8 cellular contexts compared by ENCODE assay signal in genomic region chr3:113211370-113212154, GRCh38. TPM values are rescaled to one million over a fixed set of nuclear protein-coding genes. Genes with fewer than 3 reads are reported as not detected.
DNase-seq lines count a peak whose midpoint lies in the region; ATAC-seq, FAIRE-seq and TF ChIP-seq lines count a peak whose summit lies in the region.

TSS of gene BOC (plus strand) at chr3:113211557. CDS start at chr3:113249803, 38,246 bp downstream.

- H3K36me3 Mint-ChIP-seq in GM23338 (ENCODE audit: low read depth) = peaks cover 2% of the 10 kb centered on the region; the same call in 1 of the 3 replicates
- peaks cover 2% of the 10 kb centered on the region for H3K36me3 Mint-ChIP-seq in T-helper 2 cell treated with Interferon-gamma antibody and Interleukin-4, amounts not matched to agents 5 μg/mL and 100 μg/mL, for 36 hours (ENCODE audit: low read depth)

- DNase-seq in AG20443 (ENCODE audit: low spot score) (peak; percentile 81), GM23338 (ENCODE audit: low spot score) (peak; percentile 75), esophagus muscularis mucosa (ENCODE audit: extremely low spot score) (peak; percentile 92), urothelium cell line (ENCODE audit: low spot score) (peak; percentile 82), HUDEP-2 (lab: John Stamatoyannopoulos, UW; ENCODE audit: unreplicated experiment in 76 of 76) (no peak)
- peak; percentile 7 for DNase-seq in T-helper 2 cell treated with Interferon-gamma antibody and Interleukin-4, amounts not matched to agents 5 μg/mL and 100 μg/mL, for 36 hours (ENCODE audit: low spot score)

- H3K4me3 ChIP-seq in GM23338 (peak within 1 kb of the TSS; percentile 92), esophagus muscularis mucosa (peak within 1 kb of the TSS; percentile 70 to 97 (median 89)), mucosa of stomach (ENCODE audit: low read length) (peak within 1 kb of the TSS; percentile 50)

- peaks cover 28% of the 10 kb centered on the region; the same call in 1 of the 2 replicates for H3K4me1 ChIP-seq in GM23338 (ENCODE audit: insufficient read depth)
- H3K4me1 ChIP-seq in esophagus muscularis mucosa = peaks cover 6 to 51% (median 44%) of the 10 kb centered on the region in 4 donors
- H3K4me1 ChIP-seq in mucosa of stomach (ENCODE audit: control insufficient read depth, insufficient read depth, low read length) = peaks cover 4% of the 10 kb centered on the region

- peaks cover 48% of the 10 kb centered on the region for H3K4me1 Mint-ChIP-seq in GM23338
- H3K4me1 Mint-ChIP-seq in T-helper 2 cell treated with Interferon-gamma antibody and Interleukin-4, amounts not matched to agents 5 μg/mL and 100 μg/mL, for 36 hours (ENCODE audit: low read depth) = peaks cover 9% of the 10 kb centered on the region

- under 1% methylated on average over 15 of the region's 76 CpGs for WGBS in esophagus muscularis mucosa

- TF ChIP-seq POLR2A in esophagus muscularis mucosa (IDR thresholded peaks at IDR 0.05; ENCODE audit: low read depth) = no peak

- H3K4me2 ChIP-seq in GM23338 = peak within 1 kb of the TSS; percentile 99

- TF ChIP-seq CTCF in GM23338 (conservative IDR thresholded peaks at IDR 0.05; ENCODE audit: low read depth in 2 of 2) (no peak), esophagus muscularis mucosa (IDR thresholded peaks at IDR 0.05) (peak in 1 of 3 experiments; percentile 15)

- H3K27ac Mint-ChIP-seq in GM23338 = peak within 1 kb of the TSS; percentile 76
- no peak within 1 kb of the TSS for H3K27ac Mint-ChIP-seq in T-helper 2 cell treated with Interferon-gamma antibody and Interleukin-4, amounts not matched to agents 5 μg/mL and 100 μg/mL, for 36 hours

- TF ChIP-seq EP300 in esophagus muscularis mucosa (IDR thresholded peaks at IDR 0.05) = no peak

- H4K20me1 ChIP-seq in GM23338 (replicated peaks; ENCODE audit: insufficient read depth) = no peaks in the 10 kb centered on the region; the same call in 1 of the 2 replicates

- no peaks in the 10 kb centered on the region for H3K79me2 ChIP-seq in GM23338 (replicated peaks; ENCODE audit: insufficient read depth)

- H3K4me3 Mint-ChIP-seq in GM23338 = peak within 1 kb of the TSS; percentile 84
- H3K4me3 Mint-ChIP-seq in T-helper 2 cell treated with Interferon-gamma antibody and Interleukin-4, amounts not matched to agents 5 μg/mL and 100 μg/mL, for 36 hours = peak within 1 kb of the TSS; percentile 79

- no peaks in the 10 kb centered on the region for H3F3A ChIP-seq in GM23338 (replicated peaks; ENCODE audit: low read depth)

- peak within 1 kb of the TSS; percentile 99 for H2AFZ ChIP-seq in GM23338

- H3K9me3 ChIP-seq in esophagus muscularis mucosa = no peaks in the 10 kb centered on the region
- H3K9me3 ChIP-seq in mucosa of stomach (ENCODE audit: control insufficient read depth, low read length) = no peaks in the 10 kb centered on the region

- 0 out of 3 replicates have a peak, but pooled peaks cover 3% of the 10 kb centered on the region for H3K9me3 Mint-ChIP-seq in GM23338
- no peaks in the 10 kb centered on the region for H3K9me3 Mint-ChIP-seq in T-helper 2 cell treated with Interferon-gamma antibody and Interleukin-4, amounts not matched to agents 5 μg/mL and 100 μg/mL, for 36 hours

- peaks cover 21% of the 10 kb centered on the region for H3K27me3 ChIP-seq in GM23338 (ENCODE audit: insufficient read depth)
- no peaks in the 10 kb centered on the region for H3K27me3 ChIP-seq in esophagus muscularis mucosa
- H3K27me3 ChIP-seq in mucosa of stomach (ENCODE audit: control insufficient read depth, insufficient read depth, low read length) = peaks cover 27% of the 10 kb centered on the region

- peak within 1 kb of the TSS; percentile 66 for H3K9ac ChIP-seq in mucosa of stomach (ENCODE audit: low read length)

- FAIRE-seq in urothelium cell line (lab: Jason Lieb, UNC) = peak; percentile 30

- ATAC-seq in GM23338 (peak; percentile 59), GM19324 (IDR thresholded peaks at IDR 0.05; ENCODE audit: low FRiP score, unreplicated experiment) (no peak)

- H3K27me3 Mint-ChIP-seq in GM23338 (ENCODE audit: insufficient read depth, low read depth, poor library complexity) = peaks cover 16% of the 10 kb centered on the region
- peaks cover 75% of the 10 kb centered on the region for H3K27me3 Mint-ChIP-seq in T-helper 2 cell treated with Interferon-gamma antibody and Interleukin-4, amounts not matched to agents 5 μg/mL and 100 μg/mL, for 36 hours (ENCODE audit: low read depth)

- intact Hi-C loops in esophagus muscularis mucosa (cut with DNase I) = loop anchor here (5.0 kb wide), 4 partner anchors 36 to 159 kb away; no protein-coding TSS in a partner anchor

- H3K27ac ChIP-seq in GM23338 (ENCODE audit: low read depth) (no peak within 1 kb of the TSS), esophagus muscularis mucosa (replicated peaks in 1 of 4) (peak within 1 kb of the TSS; percentile 96 to 97 (median 96))

- no peaks in the 10 kb centered on the region for H3K9me2 ChIP-seq in GM23338 (ENCODE audit: insufficient read depth)

- H3K36me3 ChIP-seq in GM23338 (ENCODE audit: insufficient read depth) = no peaks in the 10 kb centered on the region
- peaks cover 0 to 6% (median 0%) of the 10 kb centered on the region in 4 donors for H3K36me3 ChIP-seq in esophagus muscularis mucosa
- no peaks in the 10 kb centered on the region for H3K36me3 ChIP-seq in mucosa of stomach (ENCODE audit: control insufficient read depth, insufficient read depth, low read length)

TF ChIP-seq in GM23338, 12 proteins besides CTCF, POLR2A, EP300 and RAD21:
- TF ChIP-seq ZNF462 (CRISPR knock-in tag; IDR thresholded peaks at IDR 0.05) (no peak), POLR2AphosphoS5 (IDR thresholded peaks at IDR 0.05; ENCODE audit: low read depth) (0 out of 2 replicates have a peak, but pooled peaks have one; percentile 40)

RNA-seq across cellular contexts. Expression of gene BOC, which starts in this region (rescaled TPM):
- total RNA-seq in GM23338 (2014; rRNA removed; shearing (Covaris generic)) = 3.0 and 4.1 TPM in 2 replicates
- 2.1 and 3.2 TPM in 2 replicates for polyA plus RNA-seq in GM23338 (2016; fragmentation: Nextera tagmentation; extraction: Ambion mirVana)
- 100 to 1,000 TPM in 1 of 4 donors, 10 to 100 TPM in 3; 87.2 to 119 (median 90.8) TPM for total RNA-seq in esophagus muscularis mucosa

Comparison
In these comparisons a context has a peak if more than half of its experiments do, and no peak if none do; other contexts are left out.
1. RNA of gene BOC (total RNA-seq): 87.2 to 119 TPM in esophagus muscularis mucosa; 3.0 to 4.1 TPM in GM23338; every median in the first group is over 10 times any median in the second.
2. DNase-seq: peak in AG20443 (single experiment), GM23338 (single experiment), T-helper 2 cell treated with Interferon-gamma antibody and Interleukin-4, amounts not matched to agents 5 μg/mL and 100 μg/mL, for 36 hours (single experiment), esophagus muscularis mucosa (single experiment) and urothelium cell line (single experiment); none in HUDEP-2 (0 of 76).
3. Peak in every context shown above with its lines, with median percentiles within 50 percentile points of each other: H3K4me3 ChIP-seq.